23 cellular contexts compared by ENCODE assay signal in the genomic region with DNA sequence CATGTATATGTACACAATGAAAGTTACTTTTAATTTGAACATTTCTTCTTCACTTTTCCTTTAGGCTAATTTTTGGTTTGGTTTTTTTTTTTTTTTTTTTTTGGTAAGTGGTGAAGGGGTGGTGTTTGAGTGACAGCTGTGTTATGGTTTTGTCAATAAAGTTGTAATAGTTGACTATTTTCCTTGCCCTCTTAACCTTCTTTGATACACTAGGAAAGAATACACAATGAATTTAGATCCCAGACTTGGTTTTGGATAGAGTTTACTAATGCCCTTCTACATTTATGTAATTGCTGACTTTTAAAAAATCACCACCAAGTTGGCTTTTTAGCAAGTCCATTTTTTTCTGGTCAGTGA.
"Had no signal": no experiment of that assay in that cellular context is flagged by ENCODE, and none has a peak within 500 bp of the region (broad histone marks: within the 10 kb centered on the region; RNA-seq: fewer than 3 reads in every experiment).

No MANE protein-coding gene starts in this region.

- H3K9me3 Mint-ChIP-seq: central memory CD8-positive, alpha-beta T cell had no signal

- H3K79me2 ChIP-seq: parathyroid adenoma had no signal

- ATAC-seq: activated CD8-positive, alpha-beta memory T cell treated with anti-CD3 and anti-CD28 coated beads, Interleukin-2, amount 10 ng/mL, durations not matched to agents 7 days and 5 days; activated CD8-positive, alpha-beta T cell treated with anti-CD3 and anti-CD28 coated beads, Interleukin-2, amount 10 ng/mL, durations not matched to agents 7 days and 5 days; gastroesophageal sphincter; left ventricle myocardium superior; stimulated activated naive CD8-positive, alpha-beta T cell treated with anti-CD3 and anti-CD28 coated beads, Interleukin-15, Interleukin-2, amounts not matched to agents 100 U/mL and 50 U/mL, for 24 hours; T-helper 17 cell; WTC11 had no signal

- H3K9me3 ChIP-seq: gastroesophageal sphincter, right atrium auricular region, testis, transverse colon had no signal

- H3K9ac ChIP-seq: parathyroid adenoma had no signal

- H3K27ac Mint-ChIP-seq: activated CD8-positive, alpha-beta memory T cell treated with anti-CD3 and anti-CD28 coated beads, Interleukin-2, amount 10 ng/mL, durations not matched to agents 7 days and 5 days; activated CD8-positive, alpha-beta T cell treated with anti-CD3 and anti-CD28 coated beads, Interleukin-2, amount 10 ng/mL, durations not matched to agents 7 days and 5 days; activated naive CD8-positive, alpha-beta T cell; T-helper 17 cell; WTC11 had no signal

- H3K27ac ChIP-seq: gastroesophageal sphincter, parathyroid adenoma, right atrium auricular region, testis, transverse colon had no signal

- H3K4me3 ChIP-seq: gastroesophageal sphincter, right atrium auricular region, testis, transverse colon had no signal

- DNase-seq: activated CD4-positive, alpha-beta T cell treated with anti-CD3 and anti-CD28 coated beads for 1 hour; activated CD8-positive, alpha-beta memory T cell treated with anti-CD3 and anti-CD28 coated beads, Interleukin-2, amount 10 ng/mL, durations not matched to agents 7 days and 5 days; activated CD8-positive, alpha-beta T cell treated with anti-CD3 and anti-CD28 coated beads, Interleukin-2, amount 10 ng/mL, durations not matched to agents 7 days and 5 days; activated effector memory CD4-positive, alpha-beta T cell treated with Interleukin-2 at 50 U/mL for 16 hours; activated naive CD4-positive, alpha-beta T cell treated with Interleukin-2 at 50 U/mL for 16 hours; anterior cingulate cortex; effector CD4-positive, alpha-beta T cell; hippocampal formation; left cardiac atrium; left ventricle myocardium superior; naive B cell; stimulated activated CD4-positive, alpha-beta T cell treated with anti-CD3 and anti-CD28 coated beads, Interleukin-2, amount 100 ng/mL, for 48 hours; stimulated activated naive CD8-positive, alpha-beta T cell treated with anti-CD3 and anti-CD28 coated beads, Interleukin-15, Interleukin-2, amounts not matched to agents 100 U/mL and 50 U/mL, for 24 hours; T-helper 17 cell; testis; transverse colon had no signal

- H3K36me3 ChIP-seq: right atrium auricular region, transverse colon had no signal

- H3K27me3 Mint-ChIP-seq: activated CD8-positive, alpha-beta memory T cell treated with anti-CD3 and anti-CD28 coated beads, Interleukin-2, amount 10 ng/mL, durations not matched to agents 7 days and 5 days; activated naive CD8-positive, alpha-beta T cell; central memory CD8-positive, alpha-beta T cell; naive B cell; T-helper 17 cell had no signal

- H3K4me1 ChIP-seq: right atrium auricular region, testis had no signal

- H3K4me3 Mint-ChIP-seq: activated CD8-positive, alpha-beta memory T cell treated with anti-CD3 and anti-CD28 coated beads, Interleukin-2, amount 10 ng/mL, durations not matched to agents 7 days and 5 days; activated CD8-positive, alpha-beta T cell treated with anti-CD3 and anti-CD28 coated beads, Interleukin-2, amount 10 ng/mL, durations not matched to agents 7 days and 5 days; activated naive CD8-positive, alpha-beta T cell; central memory CD8-positive, alpha-beta T cell; mesothelial cell of epicardium; T-helper 17 cell; WTC11 had no signal

- H3K27me3 ChIP-seq: gastroesophageal sphincter, right atrium auricular region, testis, transverse colon had no signal

- H2AFZ ChIP-seq: parathyroid adenoma had no signal
